ENCODE assay signal across 32 cellular contexts in the genomic region with DNA sequence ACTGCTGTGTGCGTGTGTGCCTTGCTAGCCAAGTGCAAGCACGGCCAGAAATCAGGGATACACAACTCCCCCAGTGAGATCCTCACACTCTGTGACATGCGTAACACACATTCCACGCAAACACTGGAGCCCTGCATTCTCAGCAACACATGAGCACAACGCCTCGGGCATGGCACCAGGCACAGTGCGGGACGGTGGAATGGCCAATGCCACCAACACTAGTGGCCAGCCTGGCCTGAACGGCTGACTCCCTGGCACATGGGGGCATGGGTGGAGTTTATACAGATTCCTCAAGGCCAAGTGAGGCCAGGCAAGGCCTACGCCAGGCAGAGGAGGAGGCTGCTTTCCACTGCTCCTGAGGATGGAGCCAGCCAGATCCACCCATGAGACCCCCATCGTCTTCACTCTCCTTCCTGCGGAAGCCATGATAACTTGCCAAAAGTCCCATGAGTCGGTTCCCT. TPM values are rescaled to one million over a fixed set of nuclear protein-coding genes. Genes with fewer than 3 reads are reported as not detected.
DNase-seq lines count a peak whose midpoint lies in the region; ATAC-seq, FAIRE-seq and TF ChIP-seq lines count a peak whose summit lies in the region.
"Had no signal": no experiment of that assay in that cellular context is flagged by ENCODE, and none has a peak within 500 bp of the region (broad histone marks: within the 10 kb centered on the region; RNA-seq: fewer than 3 reads in every experiment).

No MANE protein-coding gene starts in this region.

- no peaks in the 10 kb centered on the region for H3K4me1 Mint-ChIP-seq in activated CD8-positive, alpha-beta T cell treated with anti-CD3 and anti-CD28 coated beads, Interleukin-2, amount 10 ng/mL, durations not matched to agents 7 days and 5 days (ENCODE audit: low read depth)
- H3K4me1 Mint-ChIP-seq in activated CD8-positive, alpha-beta T cell treated with anti-CD3 and anti-CD28 coated beads for 36 hours (ENCODE audit: low read depth), result no peaks in the 10 kb centered on the region
- H3K4me1 Mint-ChIP-seq: activated CD4-positive, alpha-beta T cell treated with anti-CD3 and anti-CD28 coated beads, Interleukin-2, amount 10 ng/mL, durations not matched to agents 7 days and 5 days; B cell; nephron had no signal

- no peaks in the 10 kb centered on the region for H3K27me3 ChIP-seq in MM.1S (replicated peaks; ENCODE audit: insufficient read depth, low read length)
- H3K27me3 ChIP-seq: sigmoid colon had no signal

- H3K36me3 ChIP-seq in kidney (ENCODE audit: control insufficient read depth in 1 of 2, insufficient read depth in 2 of 2, low read length in 2 of 2), result peaks cover 0 to 4% of the 10 kb centered on the region in 2 donors
- H3K36me3 ChIP-seq in MM.1S (replicated peaks; ENCODE audit: insufficient read depth, low read length), result no peaks in the 10 kb centered on the region; the same call in 1 of the 2 replicates
- H3K36me3 ChIP-seq: sigmoid colon had no signal

- POLR2A ChIA-PET in activated CD8-positive, alpha-beta T cell treated with anti-CD3 and anti-CD28 coated beads, Interleukin-2, amount 10 ng/mL, durations not matched to agents 7 days and 5 days (lab: Charles Lee), result no interaction called here
- POLR2A ChIA-PET in activated CD8-positive, alpha-beta T cell treated with anti-CD3 and anti-CD28 coated beads for 36 hours (lab: Charles Lee), result no interaction called here

- DNase-seq in activated CD8-positive, alpha-beta T cell treated with anti-CD3 and anti-CD28 coated beads, Interleukin-2, amount 10 ng/mL, durations not matched to agents 7 days and 5 days, result peak; percentile 17
- no peak for DNase-seq in activated CD8-positive, alpha-beta T cell treated with anti-CD3 and anti-CD28 coated beads for 36 hours
- DNase-seq in GM13976 (ENCODE audit: low spot score) (peak; percentile 20), kidney (peak; percentile 38), posterior vena cava (ENCODE audit: low spot score) (peak; percentile 50), NCI-H446 treated with DMSO at 0.1 percent for 48 hours (lab: John Stamatoyannopoulos, UW) (no peak), MM.1S (no peak), NCI-H146 treated with DMSO at 0.1 percent for 48 hours (lab: John Stamatoyannopoulos, UW; ENCODE audit: unreplicated experiment) (no peak)
- DNase-seq: activated CD4-positive, alpha-beta T cell treated with anti-CD3 and anti-CD28 coated beads, Interleukin-2, amount 10 ng/mL, durations not matched to agents 7 days and 5 days; activated effector memory CD4-positive, alpha-beta T cell treated with Interleukin-2 at 50 U/mL for 16 hours; central memory CD4-positive, alpha-beta T cell; mucosa of descending colon; NCI-H1092; NCI-H187 treated with DMSO at 0.1 percent for 48 hours; NCI-H2171 treated with DMSO at 0.1 percent for 48 hours; NCI-H524; PC-3; SHP77; stimulated activated CD4-positive, alpha-beta T cell treated with anti-CD3 and anti-CD28 coated beads, Interleukin-15, amount 100 ng/mL, for 24 hours; stimulated activated naive CD8-positive, alpha-beta T cell treated with anti-CD3 and anti-CD28 coated beads, Interleukin-15, Interleukin-2, amounts not matched to agents 100 U/mL and 50 U/mL, for 24 hours; SW 1271; T1000; WERI-Rb-1 had no signal

- H3F3A ChIP-seq in MM.1S (ENCODE audit: insufficient read depth, low read length), result no peaks in the 10 kb centered on the region

- peaks cover 17% of the 10 kb centered on the region for H3K36me3 Mint-ChIP-seq in activated CD8-positive, alpha-beta T cell treated with anti-CD3 and anti-CD28 coated beads, Interleukin-2, amount 10 ng/mL, durations not matched to agents 7 days and 5 days (ENCODE audit: low read depth)
- peaks cover 18% of the 10 kb centered on the region for H3K36me3 Mint-ChIP-seq in activated CD8-positive, alpha-beta T cell treated with anti-CD3 and anti-CD28 coated beads for 36 hours (ENCODE audit: low read depth)

- no peak for ATAC-seq in activated CD8-positive, alpha-beta T cell treated with anti-CD3 and anti-CD28 coated beads, Interleukin-2, amount 10 ng/mL, durations not matched to agents 7 days and 5 days
- no peak for ATAC-seq in activated CD8-positive, alpha-beta T cell treated with anti-CD3 and anti-CD28 coated beads for 36 hours
- ATAC-seq: A549; CD8-positive, alpha-beta T cell; mucosa of descending colon; PC-3; stimulated activated naive CD8-positive, alpha-beta T cell treated with anti-CD3 and anti-CD28 coated beads, Interleukin-15, Interleukin-2, amounts not matched to agents 100 U/mL and 50 U/mL, for 24 hours had no signal

- no peaks in the 10 kb centered on the region for H3K27me3 Mint-ChIP-seq in activated CD8-positive, alpha-beta T cell treated with anti-CD3 and anti-CD28 coated beads, Interleukin-2, amount 10 ng/mL, durations not matched to agents 7 days and 5 days (ENCODE audit: low read depth)
- H3K27me3 Mint-ChIP-seq in activated CD8-positive, alpha-beta T cell treated with anti-CD3 and anti-CD28 coated beads for 36 hours, result no peaks in the 10 kb centered on the region
- H3K27me3 Mint-ChIP-seq: activated CD4-positive, alpha-beta T cell treated with anti-CD3 and anti-CD28 coated beads, Interleukin-2, amount 10 ng/mL, durations not matched to agents 7 days and 5 days; B cell had no signal

- no peak overlapping the region for H3K27ac Mint-ChIP-seq in activated CD8-positive, alpha-beta T cell treated with anti-CD3 and anti-CD28 coated beads, Interleukin-2, amount 10 ng/mL, durations not matched to agents 7 days and 5 days
- H3K27ac Mint-ChIP-seq in activated CD8-positive, alpha-beta T cell treated with anti-CD3 and anti-CD28 coated beads for 36 hours, result no peak overlapping the region
- H3K27ac Mint-ChIP-seq: activated CD4-positive, alpha-beta T cell treated with anti-CD3 and anti-CD28 coated beads, Interleukin-2, amount 10 ng/mL, durations not matched to agents 7 days and 5 days; B cell; CD8-positive, alpha-beta T cell; nephron had no signal

- no peak overlapping the region for H3K4me3 Mint-ChIP-seq in activated CD8-positive, alpha-beta T cell treated with anti-CD3 and anti-CD28 coated beads, Interleukin-2, amount 10 ng/mL, durations not matched to agents 7 days and 5 days
- no peak overlapping the region for H3K4me3 Mint-ChIP-seq in activated CD8-positive, alpha-beta T cell treated with anti-CD3 and anti-CD28 coated beads for 36 hours
- H3K4me3 Mint-ChIP-seq: activated CD4-positive, alpha-beta T cell treated with anti-CD3 and anti-CD28 coated beads, Interleukin-2, amount 10 ng/mL, durations not matched to agents 7 days and 5 days; B cell; CD8-positive, alpha-beta T cell; nephron had no signal

- H3K9me3 ChIP-seq in kidney (ENCODE audit: control insufficient read depth in 1 of 2, low read length in 2 of 2) (no peaks in the 10 kb centered on the region), MM.1S (replicated peaks; ENCODE audit: insufficient read depth, low read length) (no peaks in the 10 kb centered on the region)
- H3K9me3 ChIP-seq: A549, mucosa of descending colon, sigmoid colon, thoracic aorta had no signal

- in situ Hi-C loops in GM13976 (cut with MboI; ENCODE audit: low sequenced_read_pairs, unreplicated experiment), result loop anchor here (25.0 kb wide), 1 partner anchor 211 kb away; no protein-coding TSS in a partner anchor

- H3K4me1 ChIP-seq in kidney (ENCODE audit: control insufficient read depth in 1 of 2, insufficient read depth in 1 of 2, low read depth in 1 of 2, low read length in 2 of 2) (no peaks in the 10 kb centered on the region), MM.1S (ENCODE audit: low read length) (no peaks in the 10 kb centered on the region)
- H3K4me1 ChIP-seq: A549, sigmoid colon had no signal

- no peak overlapping the region for H2AFZ ChIP-seq in MM.1S (ENCODE audit: low read length)

- H3K4me3 ChIP-seq in kidney (ENCODE audit: low read length in 2 of 2), result no peak overlapping the region
- H3K4me3 ChIP-seq in MM.1S (ENCODE audit: low read length), result no peak overlapping the region
- H3K4me3 ChIP-seq: A549, lung, mucosa of descending colon, sigmoid colon, thoracic aorta had no signal

- CTCF ChIA-PET in activated CD8-positive, alpha-beta T cell treated with anti-CD3 and anti-CD28 coated beads, Interleukin-2, amount 10 ng/mL, durations not matched to agents 7 days and 5 days (lab: Charles Lee), result no interaction called here
- CTCF ChIA-PET in activated CD8-positive, alpha-beta T cell treated with anti-CD3 and anti-CD28 coated beads for 36 hours (lab: Charles Lee), result no interaction called here

- intact Hi-C loops in activated CD8-positive, alpha-beta T cell treated with anti-CD3 and anti-CD28 coated beads for 36 hours (cut with micrococcal nuclease), result no loop called here
- intact Hi-C loops in kidney (cut with DNase I) (no loop called here), posterior vena cava (cut with DNase I) (no loop called here)

- H3K4me2 ChIP-seq in MM.1S (ENCODE audit: low read depth, low read length), result no peak overlapping the region
- H3K4me2 ChIP-seq: A549 had no signal

- H3K9me3 Mint-ChIP-seq in activated CD8-positive, alpha-beta T cell treated with anti-CD3 and anti-CD28 coated beads, Interleukin-2, amount 10 ng/mL, durations not matched to agents 7 days and 5 days (ENCODE audit: insufficient read depth), result no peaks in the 10 kb centered on the region
- no peaks in the 10 kb centered on the region for H3K9me3 Mint-ChIP-seq in activated CD8-positive, alpha-beta T cell treated with anti-CD3 and anti-CD28 coated beads for 36 hours
- H3K9me3 Mint-ChIP-seq: activated CD4-positive, alpha-beta T cell treated with anti-CD3 and anti-CD28 coated beads, Interleukin-2, amount 10 ng/mL, durations not matched to agents 7 days and 5 days; CD8-positive, alpha-beta T cell; nephron had no signal

- no peaks in the 10 kb centered on the region for H3K9me2 ChIP-seq in MM.1S (replicated peaks; ENCODE audit: insufficient read depth, low read length)

- no peaks in the 10 kb centered on the region for H3K79me2 ChIP-seq in MM.1S (ENCODE audit: low read length)

- no peak overlapping the region for H3K27ac ChIP-seq in kidney (ENCODE audit: low read depth in 2 of 2, low read length in 2 of 2)
- no peak overlapping the region for H3K27ac ChIP-seq in MM.1S (ENCODE audit: low read length)
- H3K27ac ChIP-seq: A549, sigmoid colon, thoracic aorta, WERI-Rb-1 had no signal

- TF ChIP-seq CTCF in activated CD8-positive, alpha-beta T cell treated with anti-CD3 and anti-CD28 coated beads for 36 hours (IDR thresholded peaks at IDR 0.05), result no peak
- TF ChIP-seq CTCF in GM13976 (IDR thresholded peaks at IDR 0.05; ENCODE audit: borderline replicate concordance, control extremely low read depth, extremely low read depth, insufficient read depth, missing control alignments) (no peak), kidney (IDR thresholded peaks at IDR 0.05; ENCODE audit: borderline replicate concordance, extremely low read depth, insufficient read depth) (no peak), MM.1S (IDR thresholded peaks at IDR 0.05; ENCODE audit: low read length) (no peak)

- FAIRE-seq in kidney (lab: Jason Lieb, UNC), result no peak
- FAIRE-seq: A549, GM19239, H54 had no signal

- no peaks in the 10 kb centered on the region for H4K20me1 ChIP-seq in MM.1S (ENCODE audit: insufficient read depth, low read length)

- H3K9ac ChIP-seq in kidney (ENCODE audit: low read length in 2 of 2) (no peak overlapping the region), MM.1S (ENCODE audit: low read length) (no peak overlapping the region)

RNA-seq across cellular contexts. Expression of a gene that starts 56.2 kb away (rescaled TPM):
- total RNA-seq in activated CD8-positive, alpha-beta T cell treated with anti-CD3 and anti-CD28 coated beads, Interleukin-2, amount 10 ng/mL, durations not matched to agents 7 days and 5 days, result 10 to 100 TPM; 27.9 to 33.3 TPM
- 10 to 100 TPM; 14.5 to 18.6 TPM for total RNA-seq in activated CD8-positive, alpha-beta T cell treated with anti-CD3 and anti-CD28 coated beads for 36 hours
- total RNA-seq in kidney (22.1 TPM), posterior vena cava (10 to 100 TPM in 1 of 2 donors, 1 to 10 TPM in 1; 7.1 to 12.9 TPM)
- polyA plus RNA-seq in kidney (ENCODE audit: insufficient read depth, low read depth, low replicate concordance), result 3.0 TPM

RNA-seq across cellular contexts. Expression of a gene that starts 58.6 kb away (rescaled TPM):
- total RNA-seq in activated CD8-positive, alpha-beta T cell treated with anti-CD3 and anti-CD28 coated beads, Interleukin-2, amount 10 ng/mL, durations not matched to agents 7 days and 5 days, result 1 to 10 TPM; 6.8 to 8.1 TPM
- 1 to 10 TPM; 4.5 to 6.2 TPM for total RNA-seq in activated CD8-positive, alpha-beta T cell treated with anti-CD3 and anti-CD28 coated beads for 36 hours
- total RNA-seq in kidney, result 7.0 TPM
- polyA plus RNA-seq in kidney (ENCODE audit: insufficient read depth, low read depth, low replicate concordance), result 5.9 TPM
- total RNA-seq in posterior vena cava, result 1 to 10 TPM; 2.0 to 2.3 TPM

Comparison
In these comparisons a context has a peak if more than half of its experiments do, and no peak if none do; other contexts are left out.
1. DNase-seq: peak in activated CD8-positive, alpha-beta T cell treated with anti-CD3 and anti-CD28 coated beads, Interleukin-2, amount 10 ng/mL, durations not matched to agents 7 days and 5 days (single experiment), GM13976 (single experiment), kidney (single experiment) and posterior vena cava (single experiment); none in activated CD8-positive, alpha-beta T cell treated with anti-CD3 and anti-CD28 coated beads for 36 hours (single experiment), NCI-H446 treated with DMSO at 0.1 percent for 48 hours (single experiment), MM.1S (single experiment) and NCI-H146 treated with DMSO at 0.1 percent for 48 hours (single experiment).